Comparison of ENCODE assay signal across 1 cellular context in the genomic region with DNA sequence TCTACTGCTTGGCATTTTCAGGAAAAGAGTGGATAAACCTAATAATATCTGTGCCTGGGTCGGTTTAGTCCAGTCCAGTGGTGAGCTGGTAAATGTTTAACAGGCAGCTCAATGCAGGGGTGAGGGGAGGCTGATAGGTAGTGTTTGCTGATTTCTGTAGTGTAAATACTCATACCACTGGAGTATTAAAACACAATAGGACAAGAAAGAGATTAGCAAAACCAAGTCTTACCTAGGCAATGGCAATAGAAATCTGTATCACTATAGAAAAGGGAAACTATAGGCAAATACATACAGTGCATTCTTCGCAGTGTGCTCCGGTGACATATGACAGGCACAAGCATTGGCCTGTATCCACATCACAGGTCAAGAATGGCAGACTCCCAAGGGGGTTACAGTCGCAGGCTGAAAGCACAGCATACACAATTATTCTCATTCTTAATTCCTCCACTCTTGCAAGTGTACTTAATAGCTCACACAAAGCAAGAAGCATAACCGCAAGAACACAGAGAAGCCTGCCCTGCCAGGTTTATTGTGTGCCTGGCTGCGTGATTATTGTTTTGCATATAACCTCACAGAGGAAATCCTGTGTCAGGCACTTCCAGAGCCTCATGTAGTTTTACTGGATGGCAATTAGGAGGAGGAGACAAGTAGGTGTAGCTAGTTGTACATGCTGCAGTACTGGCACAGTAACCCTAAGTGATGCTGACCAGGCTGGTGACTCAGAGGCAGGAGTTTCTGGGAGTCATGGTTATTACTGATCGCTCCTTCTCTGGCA.
TF ChIP-seq lines count a peak whose summit lies in the region.

No MANE protein-coding gene starts in this region.

TF ChIP-seq in IMR-90, 13 proteins besides CTCF, POLR2A, EP300 and RAD21:
- TF ChIP-seq, protein P1, sequence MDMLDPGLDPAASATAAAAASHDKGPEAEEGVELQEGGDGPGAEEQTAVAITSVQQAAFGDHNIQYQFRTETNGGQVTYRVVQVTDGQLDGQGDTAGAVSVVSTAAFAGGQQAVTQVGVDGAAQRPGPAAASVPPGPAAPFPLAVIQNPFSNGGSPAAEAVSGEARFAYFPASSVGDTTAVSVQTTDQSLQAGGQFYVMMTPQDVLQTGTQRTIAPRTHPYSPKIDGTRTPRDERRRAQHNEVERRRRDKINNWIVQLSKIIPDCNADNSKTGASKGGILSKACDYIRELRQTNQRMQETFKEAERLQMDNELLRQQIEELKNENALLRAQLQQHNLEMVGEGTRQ (IDR thresholded peaks at IDR 0.05; ENCODE audit: low read depth, low read length), result no peak
- TF ChIP-seq FOS (IDR thresholded peaks at IDR 0.05; ENCODE audit: low read depth, low read length), result peak; percentile 48; the same call in 1 of the 2 replicates
